In genomic region chr19:51166846-51167490, GRCh38 we compare ENCODE assay signal across 12 cellular contexts. TPM values are rescaled to one million over a fixed set of nuclear protein-coding genes. Genes with fewer than 3 reads are reported as not detected.
DNase-seq lines count a peak whose midpoint lies in the region; ATAC-seq and TF ChIP-seq lines count a peak whose summit lies in the region.
"Had no signal": no experiment of that assay in that cellular context is flagged by ENCODE, and none has a peak within 500 bp of the region (broad histone marks: within the 10 kb centered on the region; RNA-seq: fewer than 3 reads in every experiment).

No MANE protein-coding gene starts in this region.

- TF ChIP-seq POLR2A in esophagus squamous epithelium (IDR thresholded peaks at IDR 0.05) (no peak), ovary (IDR thresholded peaks at IDR 0.05) (no peak)

- peak; percentile 65 for ATAC-seq in CD8-positive, alpha-beta T cell
- ATAC-seq in naive thymus-derived CD4-positive, alpha-beta T cell: peak; percentile 96
- ATAC-seq in HG03432 (IDR thresholded peaks at IDR 0.05; ENCODE audit: unreplicated experiment): no peak

- CTCF ChIA-PET in CD8-positive, alpha-beta T cell (lab: Charles Lee): no interaction called here
- CTCF ChIA-PET in naive thymus-derived CD4-positive, alpha-beta T cell (lab: Charles Lee): no interaction called here

- POLR2A ChIA-PET in CD8-positive, alpha-beta T cell (lab: Charles Lee): no interaction called here
- POLR2A ChIA-PET in naive thymus-derived CD4-positive, alpha-beta T cell (lab: Charles Lee): no interaction called here

- no peaks in the 10 kb centered on the region for H3K36me3 ChIP-seq in CD8-positive, alpha-beta T cell (ENCODE audit: insufficient read depth, low read length)
- no peaks in the 10 kb centered on the region for H3K36me3 ChIP-seq in naive thymus-derived CD4-positive, alpha-beta T cell (ENCODE audit: control insufficient read depth in 2 of 3, insufficient read depth in 3 of 3, low read length in 3 of 3)
- H3K36me3 ChIP-seq in esophagus squamous epithelium (no peaks in the 10 kb centered on the region), ovary (no peaks in the 10 kb centered on the region)

- peaks cover 28% of the 10 kb centered on the region for H3K4me1 Mint-ChIP-seq in CD8-positive, alpha-beta T cell (ENCODE audit: low read depth)
- peaks cover 36% of the 10 kb centered on the region for H3K4me1 Mint-ChIP-seq in activated T-helper 1 cell treated with anti-CD3 and anti-CD28 coated beads, Interleukin-12 subunit alpha, Interleukin-12 subunit beta, Interleukin-2, Interleukin-4 antibody, amounts not matched to agents 30 ng/mL and 10 ng/mL and 1 ng/mL, durations not matched to agents 14 hours and 24 hours and 36 hours (ENCODE audit: low read depth)
- H3K4me1 Mint-ChIP-seq in naive thymus-derived CD4-positive, alpha-beta T cell: peaks cover 10 to 50% (median 28%) of the 10 kb centered on the region in 7 donors

- peak overlapping the region; percentile 57 for H3K4me3 Mint-ChIP-seq in CD8-positive, alpha-beta T cell
- H3K4me3 Mint-ChIP-seq in activated T-helper 1 cell treated with anti-CD3 and anti-CD28 coated beads, Interleukin-12 subunit alpha, Interleukin-12 subunit beta, Interleukin-2, Interleukin-4 antibody, amounts not matched to agents 30 ng/mL and 10 ng/mL and 1 ng/mL, durations not matched to agents 14 hours and 24 hours and 36 hours: peak overlapping the region; percentile 68
- H3K4me3 Mint-ChIP-seq in naive thymus-derived CD4-positive, alpha-beta T cell: peak overlapping the region; percentile 32 to 77 (median 68)
- H3K4me3 Mint-ChIP-seq: brain had no signal

- peak overlapping the region; percentile 23 for H3K4me3 ChIP-seq in CD8-positive, alpha-beta T cell (ENCODE audit: low read depth, low read length)
- H3K4me3 ChIP-seq in naive thymus-derived CD4-positive, alpha-beta T cell (ENCODE audit: low read length): peak overlapping the region; percentile 20
- H3K4me3 ChIP-seq in esophagus squamous epithelium (no peak overlapping the region), ovary (no peak overlapping the region)

- H3K27ac ChIP-seq in CD8-positive, alpha-beta T cell (ENCODE audit: low read depth, low read length): no peak overlapping the region
- H3K27ac ChIP-seq in naive thymus-derived CD4-positive, alpha-beta T cell (ENCODE audit: low read depth, low read length): no peak overlapping the region
- H3K27ac ChIP-seq in esophagus squamous epithelium (no peak overlapping the region), ovary (no peak overlapping the region)

- H3K4me1 ChIP-seq in CD8-positive, alpha-beta T cell (ENCODE audit: insufficient read depth, low read length): peaks cover 27% of the 10 kb centered on the region
- peaks cover 15 to 17% of the 10 kb centered on the region in 2 donors for H3K4me1 ChIP-seq in naive thymus-derived CD4-positive, alpha-beta T cell (ENCODE audit: control insufficient read depth in 2 of 2, insufficient read depth in 2 of 2, low read length in 2 of 2)
- H3K4me1 ChIP-seq in esophagus squamous epithelium (peaks cover 4 to 37% (median 10%) of the 10 kb centered on the region in 3 donors), ovary (ENCODE audit: insufficient read depth) (peaks cover 9% of the 10 kb centered on the region)

- DNase-seq in CD8-positive, alpha-beta T cell: peak in 5 of 7 experiments; percentile 16 to 66 (median 29)
- DNase-seq in M059J (ENCODE audit: low read depth): peak; percentile 3
- peak; percentile 28 for DNase-seq in activated T-helper 1 cell treated with anti-CD3 and anti-CD28 coated beads, Interleukin-12 subunit alpha, Interleukin-12 subunit beta, Interleukin-2, Interleukin-4 antibody, amounts not matched to agents 30 ng/mL and 10 ng/mL and 1 ng/mL, durations not matched to agents 14 hours and 24 hours and 36 hours (ENCODE audit: low spot score)
- peak in 5 of 9 donors; percentile 12 to 17 (median 15) for DNase-seq in naive thymus-derived CD4-positive, alpha-beta T cell
- no peak for DNase-seq in COLO668 (lab: John Stamatoyannopoulos, UW; ENCODE audit: unreplicated experiment)
- DNase-seq in esophagus squamous epithelium (lab: John Stamatoyannopoulos, UW): no peak
- no peak for DNase-seq in ovary
- DNase-seq: DND-41, NCI-H1694 treated with DMSO at 0.1 percent for 48 hours had no signal

- H3K27me3 ChIP-seq in CD8-positive, alpha-beta T cell (ENCODE audit: insufficient read depth, low read length): no peaks in the 10 kb centered on the region
- H3K27me3 ChIP-seq in naive thymus-derived CD4-positive, alpha-beta T cell (ENCODE audit: control insufficient read depth in 2 of 2, insufficient read depth in 2 of 2, low read length in 2 of 2): no peaks in the 10 kb centered on the region
- peaks cover 0 to 18% (median 0%) of the 10 kb centered on the region in 4 donors for H3K27me3 ChIP-seq in esophagus squamous epithelium
- H3K27me3 ChIP-seq in ovary: no peaks in the 10 kb centered on the region

- no peaks in the 10 kb centered on the region for H3K9me3 ChIP-seq in CD8-positive, alpha-beta T cell (ENCODE audit: low read length)
- no peaks in the 10 kb centered on the region for H3K9me3 ChIP-seq in naive thymus-derived CD4-positive, alpha-beta T cell (ENCODE audit: control insufficient read depth in 2 of 3, low read length in 3 of 3)
- no peaks in the 10 kb centered on the region for H3K9me3 ChIP-seq in esophagus squamous epithelium
- H3K9me3 ChIP-seq in ovary: no peaks in the 10 kb centered on the region

- peak overlapping the region; percentile 60 for H3K27ac Mint-ChIP-seq in CD8-positive, alpha-beta T cell
- no peak overlapping the region for H3K27ac Mint-ChIP-seq in activated T-helper 1 cell treated with anti-CD3 and anti-CD28 coated beads, Interleukin-12 subunit alpha, Interleukin-12 subunit beta, Interleukin-2, Interleukin-4 antibody, amounts not matched to agents 30 ng/mL and 10 ng/mL and 1 ng/mL, durations not matched to agents 14 hours and 24 hours and 36 hours
- H3K27ac Mint-ChIP-seq in naive thymus-derived CD4-positive, alpha-beta T cell: peak overlapping the region in 8 of 9 donors; percentile 26 to 85 (median 75)
- H3K27ac Mint-ChIP-seq: brain had no signal

- no peaks in the 10 kb centered on the region for H3K36me3 Mint-ChIP-seq in CD8-positive, alpha-beta T cell
- no peaks in the 10 kb centered on the region for H3K36me3 Mint-ChIP-seq in activated T-helper 1 cell treated with anti-CD3 and anti-CD28 coated beads, Interleukin-12 subunit alpha, Interleukin-12 subunit beta, Interleukin-2, Interleukin-4 antibody, amounts not matched to agents 30 ng/mL and 10 ng/mL and 1 ng/mL, durations not matched to agents 14 hours and 24 hours and 36 hours (ENCODE audit: low read depth)
- no peaks in the 10 kb centered on the region for H3K36me3 Mint-ChIP-seq in naive thymus-derived CD4-positive, alpha-beta T cell
- H3K36me3 Mint-ChIP-seq: brain had no signal

- no peaks in the 10 kb centered on the region for H3K9me3 Mint-ChIP-seq in CD8-positive, alpha-beta T cell
- H3K9me3 Mint-ChIP-seq in activated T-helper 1 cell treated with anti-CD3 and anti-CD28 coated beads, Interleukin-12 subunit alpha, Interleukin-12 subunit beta, Interleukin-2, Interleukin-4 antibody, amounts not matched to agents 30 ng/mL and 10 ng/mL and 1 ng/mL, durations not matched to agents 14 hours and 24 hours and 36 hours: no peaks in the 10 kb centered on the region
- H3K9me3 Mint-ChIP-seq in naive thymus-derived CD4-positive, alpha-beta T cell: no peaks in the 10 kb centered on the region

- WGBS in esophagus squamous epithelium, 2 donors: 45 to 84% methylated on average over 4 to 7 of the region's 9 CpGs
- 50 to 61% (median 57%) methylated on average over 9 of the region's 9 CpGs for WGBS in ovary, 3 donors

- intact Hi-C loops in CD8-positive, alpha-beta T cell (cut with DNase I, micrococcal nuclease): no loop called here
- intact Hi-C loops in activated T-helper 1 cell treated with anti-CD3 and anti-CD28 coated beads, Interleukin-12 subunit alpha, Interleukin-12 subunit beta, Interleukin-2, Interleukin-4 antibody, amounts not matched to agents 30 ng/mL and 10 ng/mL and 1 ng/mL, durations not matched to agents 14 hours and 24 hours and 36 hours (cut with micrococcal nuclease): loop anchor here (5.0 kb wide), 2 partner anchors 145 to 235 kb away; no protein-coding TSS in a partner anchor
- intact Hi-C loops in naive thymus-derived CD4-positive, alpha-beta T cell (cut with micrococcal nuclease): no loop called here
- intact Hi-C loops in esophagus squamous epithelium (cut with DNase I) (no loop called here), ovary (cut with DNase I) (loop anchor here in 2 of 4 donors (5.0 to 10.0 kb wide), 2 partner anchors 62 to 145 kb away; partner anchors contain the start of gene CTU1 (in 1 of the 2))

- H3K27me3 Mint-ChIP-seq in CD8-positive, alpha-beta T cell (ENCODE audit: low read depth): no peaks in the 10 kb centered on the region
- H3K27me3 Mint-ChIP-seq in activated T-helper 1 cell treated with anti-CD3 and anti-CD28 coated beads, Interleukin-12 subunit alpha, Interleukin-12 subunit beta, Interleukin-2, Interleukin-4 antibody, amounts not matched to agents 30 ng/mL and 10 ng/mL and 1 ng/mL, durations not matched to agents 14 hours and 24 hours and 36 hours (ENCODE audit: insufficient read depth): peaks cover 20% of the 10 kb centered on the region
- peaks cover 0 to 33% (median 7%) of the 10 kb centered on the region in 5 donors for H3K27me3 Mint-ChIP-seq in naive thymus-derived CD4-positive, alpha-beta T cell

- no peak for TF ChIP-seq CTCF in CD8-positive, alpha-beta T cell (IDR thresholded peaks at IDR 0.05)
- TF ChIP-seq CTCF in esophagus squamous epithelium (IDR thresholded peaks at IDR 0.05) (no peak), ovary (IDR thresholded peaks at IDR 0.05) (no peak)

- no peak for TF ChIP-seq EP300 in ovary (IDR thresholded peaks at IDR 0.05)

RNA-seq across cellular contexts. Expression of gene SIGLEC7, which starts 24.9 kb away (rescaled TPM):
- total RNA-seq in CD8-positive, alpha-beta T cell: not detected
- total RNA-seq in M059J (2014; rRNA removed; shearing (Covaris generic)): not detected in 2 replicates
- not detected in 2 replicates for total RNA-seq in activated T-helper 1 cell treated with anti-CD3 and anti-CD28 coated beads, Interleukin-12 subunit alpha, Interleukin-12 subunit beta, Interleukin-2, Interleukin-4 antibody, amounts not matched to agents 30 ng/mL and 10 ng/mL and 1 ng/mL, durations not matched to agents 14 hours and 24 hours and 36 hours
- total RNA-seq in naive thymus-derived CD4-positive, alpha-beta T cell: 10 to 100 TPM in 1 of 5 experiments, under 1 TPM in 3, not detected in 1; 0.67 to 10.3 (median 0.83) TPM
- under 1 TPM in 1 of 2 donors, not detected in 1; 0.25 TPM for polyA plus RNA-seq in naive thymus-derived CD4-positive, alpha-beta T cell
- total RNA-seq in esophagus squamous epithelium (1 to 10 TPM in 1 of 4 donors, under 1 TPM in 2, not detected in 1; 0.13 to 3.8 (median 0.32) TPM), ovary (1 to 10 TPM in 3 of 7 donors, under 1 TPM in 2, not detected in 2; 0.38 to 3.0 (median 1.5) TPM)
- polyA plus RNA-seq in ovary: 1 to 10 TPM in 1 of 2 donors, under 1 TPM in 1; 0.39 to 3.7 TPM
- total RNA-seq: fibroblast of villous mesenchyme had no signal

RNA-seq across cellular contexts. Expression of gene SIGLEC9, which starts 42.3 kb away (rescaled TPM):
- under 1 TPM; 0.44 to 0.54 TPM for total RNA-seq in CD8-positive, alpha-beta T cell
- total RNA-seq in M059J (2014; rRNA removed; shearing (Covaris generic)): 0.27 TPM in 1 of 2 replicates, not detected in the other
- 0.29 and 0.42 TPM in 2 replicates for total RNA-seq in activated T-helper 1 cell treated with anti-CD3 and anti-CD28 coated beads, Interleukin-12 subunit alpha, Interleukin-12 subunit beta, Interleukin-2, Interleukin-4 antibody, amounts not matched to agents 30 ng/mL and 10 ng/mL and 1 ng/mL, durations not matched to agents 14 hours and 24 hours and 36 hours
- total RNA-seq in naive thymus-derived CD4-positive, alpha-beta T cell: 10 to 100 TPM in 1 of 5 experiments, 1 to 10 TPM in 3, under 1 TPM in 1; 0.34 to 26.8 (median 2.2) TPM
- under 1 TPM; 0.46 to 0.69 TPM for polyA plus RNA-seq in naive thymus-derived CD4-positive, alpha-beta T cell
- total RNA-seq in esophagus squamous epithelium (1 to 10 TPM in 3 of 4 donors, under 1 TPM in 1; 0.49 to 4.4 (median 2.4) TPM), ovary (10 to 100 TPM in 1 of 7 donors, 1 to 10 TPM in 6; 1.7 to 10.4 (median 3.1) TPM)
- 1 to 10 TPM; 2.5 TPM for polyA plus RNA-seq in ovary
- total RNA-seq: fibroblast of villous mesenchyme had no signal

RNA-seq across cellular contexts. Expression of gene CD33, which starts 57.9 kb away (rescaled TPM):
- not detected for total RNA-seq in CD8-positive, alpha-beta T cell
- 3.8 and 4.6 TPM in 2 replicates for total RNA-seq in M059J (2014; rRNA removed; shearing (Covaris generic))
- 6.3 and 6.8 TPM in 2 replicates for total RNA-seq in activated T-helper 1 cell treated with anti-CD3 and anti-CD28 coated beads, Interleukin-12 subunit alpha, Interleukin-12 subunit beta, Interleukin-2, Interleukin-4 antibody, amounts not matched to agents 30 ng/mL and 10 ng/mL and 1 ng/mL, durations not matched to agents 14 hours and 24 hours and 36 hours
- total RNA-seq in naive thymus-derived CD4-positive, alpha-beta T cell: 10 to 100 TPM in 2 of 5 experiments, 1 to 10 TPM in 1, under 1 TPM in 2; 0.51 to 59.2 (median 5.0) TPM
- polyA plus RNA-seq in naive thymus-derived CD4-positive, alpha-beta T cell: not detected
- 1 to 10 TPM in 1 of 4 donors, under 1 TPM in 3; 0.30 to 6.7 (median 0.58) TPM for total RNA-seq in esophagus squamous epithelium
- total RNA-seq in ovary: 1 to 10 TPM; 1.4 to 6.9 (median 2.7) TPM
- 10 to 100 TPM in 1 of 2 donors, 1 to 10 TPM in 1; 1.3 to 16.5 TPM for polyA plus RNA-seq in ovary
- total RNA-seq: fibroblast of villous mesenchyme had no signal

RNA-seq across cellular contexts. Expression of gene CTU1, which starts 58.8 kb away (rescaled TPM):
- 1 to 10 TPM; 1.7 TPM for total RNA-seq in CD8-positive, alpha-beta T cell
- 1.4 and 9.7 TPM in 2 replicates for total RNA-seq in M059J (2014; rRNA removed; shearing (Covaris generic))
- total RNA-seq in activated T-helper 1 cell treated with anti-CD3 and anti-CD28 coated beads, Interleukin-12 subunit alpha, Interleukin-12 subunit beta, Interleukin-2, Interleukin-4 antibody, amounts not matched to agents 30 ng/mL and 10 ng/mL and 1 ng/mL, durations not matched to agents 14 hours and 24 hours and 36 hours: 12.5 and 14.0 TPM in 2 replicates
- total RNA-seq in naive thymus-derived CD4-positive, alpha-beta T cell: 10 to 100 TPM in 3 of 5 experiments, 1 to 10 TPM in 2; 3.3 to 11.8 (median 10.5) TPM
- 1 to 10 TPM; 3.0 to 6.3 TPM for polyA plus RNA-seq in naive thymus-derived CD4-positive, alpha-beta T cell
- total RNA-seq in esophagus squamous epithelium: 10 to 100 TPM; 10.8 to 18.6 (median 13.5) TPM
- 10 to 100 TPM in 6 of 7 donors, 1 to 10 TPM in 1; 10.0 to 17.2 (median 13.2) TPM for total RNA-seq in ovary
- 1 to 10 TPM; 1.1 to 3.6 TPM for polyA plus RNA-seq in ovary

Comparison
In these comparisons a context has a peak if more than half of its experiments do, and no peak if none do; other contexts are left out.
1. DNase-seq: peak in CD8-positive, alpha-beta T cell (5 of 7), M059J (single experiment), activated T-helper 1 cell treated with anti-CD3 and anti-CD28 coated beads, Interleukin-12 subunit alpha, Interleukin-12 subunit beta, Interleukin-2, Interleukin-4 antibody, amounts not matched to agents 30 ng/mL and 10 ng/mL and 1 ng/mL, durations not matched to agents 14 hours and 24 hours and 36 hours (single experiment) and naive thymus-derived CD4-positive, alpha-beta T cell (5 of 9); none in COLO668 (single experiment), esophagus squamous epithelium (single experiment) and ovary (0 of 5).
2. H3K4me3 ChIP-seq: peak in CD8-positive, alpha-beta T cell (single experiment) and naive thymus-derived CD4-positive, alpha-beta T cell (single experiment); none in esophagus squamous epithelium (0 of 4) and ovary (single experiment).
3. Peak in every context shown above with its lines, with median percentiles within 50 percentile points of each other: H3K4me3 Mint-ChIP-seq.